In the genomic region with DNA sequence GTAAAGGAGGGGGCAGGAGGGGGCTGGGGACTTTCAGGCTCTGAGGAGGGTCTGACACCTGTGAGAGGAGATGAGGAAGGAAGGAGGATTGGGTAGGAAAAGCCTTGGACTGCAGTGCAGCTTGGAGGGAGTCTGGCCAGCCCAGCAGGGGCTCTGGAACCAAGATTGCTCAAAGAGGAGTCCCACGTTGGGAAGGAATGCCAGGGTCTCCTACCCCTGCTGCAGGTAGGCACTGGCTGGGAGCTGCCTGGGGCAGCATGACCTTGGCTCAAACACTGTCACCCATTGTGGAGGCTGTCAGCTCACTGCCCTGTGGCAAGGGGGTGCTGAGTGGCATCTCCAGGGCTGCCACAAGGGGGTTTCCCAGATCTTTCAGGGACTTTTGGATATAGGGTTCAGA, we compare ENCODE assay signal across 26 cellular contexts.
"Had no signal": no experiment of that assay in that cellular context is flagged by ENCODE, and none has a peak within 500 bp of the region (broad histone marks: within the 10 kb centered on the region; RNA-seq: fewer than 3 reads in every experiment).

No MANE protein-coding gene starts in this region.

- H3K4me2 ChIP-seq: hepatocyte had no signal

- H3K36me3 ChIP-seq: adrenal gland, ascending aorta, cardiac muscle cell, gastroesophageal sphincter, ovary, prostate gland, thoracic aorta, uterus had no signal

- H3K9me3 ChIP-seq: adrenal gland, ascending aorta, gastroesophageal sphincter, ovary, prostate gland, thoracic aorta, uterus had no signal

- H3K79me2 ChIP-seq: hepatocyte had no signal

- DNase-seq: activated CD4-positive, alpha-beta T cell treated with anti-CD3 and anti-CD28 coated beads for 36 hours; activated CD4-positive, alpha-beta T cell treated with anti-CD3 and anti-CD28 coated beads, Interleukin-2, amount 50 U/mL, for 4 hours; activated CD8-positive, alpha-beta memory T cell treated with anti-CD3 and anti-CD28 coated beads, Interleukin-2, amount 50 U/mL, for 48 hours; activated T-cell treated with anti-CD3 and anti-CD28 coated beads, Interleukin-2, amount 50 U/mL, for 24 hours; adrenal gland; cerebellar nuclear complex; effector memory CD4-positive, alpha-beta T cell; left colon; mammary epithelial cell; naive B cell; nephron progenitor cell; retina; stimulated activated CD4-positive, alpha-beta T cell treated with anti-CD3 and anti-CD28 coated beads, Interleukin-2, amount 100 ng/mL, for 48 hours; stimulated activated naive CD8-positive, alpha-beta T cell treated with anti-CD3 and anti-CD28 coated beads, Interleukin-15, Interleukin-2, amounts not matched to agents 100 U/mL and 50 U/mL, for 24 hours; T-helper 17 cell; trophoblast cell; uterus had no signal

- H3K4me3 ChIP-seq: adrenal gland, ascending aorta, cardiac muscle cell, coronary artery, dorsolateral prefrontal cortex, gastroesophageal sphincter, hepatocyte, ovary, prostate gland, thoracic aorta, uterus had no signal

- H3K27ac ChIP-seq: adrenal gland, ascending aorta, cardiac muscle cell, coronary artery, dorsolateral prefrontal cortex, gastroesophageal sphincter, hepatocyte, ovary, prostate gland, thoracic aorta, uterus had no signal

- H2AFZ ChIP-seq: hepatocyte had no signal

- H3K27me3 ChIP-seq: adrenal gland, ascending aorta, cardiac muscle cell, dorsolateral prefrontal cortex, hepatocyte, ovary, uterus had no signal
